Comparison of ENCODE assay signal across 23 cellular contexts in the genomic region with DNA sequence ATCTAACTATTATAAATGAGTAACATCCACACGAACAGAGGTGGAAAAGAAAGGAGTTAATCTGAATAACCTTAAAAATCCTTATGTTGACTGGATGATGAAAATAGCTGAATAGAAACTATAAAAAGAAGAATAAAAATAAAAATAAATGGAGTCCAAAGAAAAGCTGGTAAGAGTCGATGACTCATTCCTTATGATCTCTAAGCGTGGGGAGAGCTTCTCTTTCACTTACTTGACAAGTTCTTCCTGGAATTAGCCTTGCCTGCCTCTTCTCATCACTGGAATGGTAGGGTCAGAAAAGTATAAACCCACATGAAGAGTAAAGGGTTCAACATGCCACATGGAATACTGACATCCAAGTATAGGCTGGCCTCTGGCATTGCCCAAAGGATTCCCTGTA.
A peak's percentile ranks its signal among the peaks of the same experiment; 100 is the strongest.
DNase-seq lines count a peak whose midpoint lies in the region; ATAC-seq and TF ChIP-seq lines count a peak whose summit lies in the region.
"Had no signal": no experiment of that assay in that cellular context is flagged by ENCODE, and none has a peak within 500 bp of the region (broad histone marks: within the 10 kb centered on the region; RNA-seq: fewer than 3 reads in every experiment).

No MANE protein-coding gene starts in this region.

- no peak overlapping the region for H3K9ac ChIP-seq in PC-3 (ENCODE audit: low read length)
- H3K9ac ChIP-seq in mesendoderm (ENCODE audit: low read length) = no peak overlapping the region

- no peaks in the 10 kb centered on the region for H3K36me3 ChIP-seq in PC-3 (ENCODE audit: low read depth, low read length)
- no peaks in the 10 kb centered on the region for H3K36me3 ChIP-seq in mesendoderm (ENCODE audit: control insufficient read depth, insufficient read depth, low read length)
- H3K36me3 ChIP-seq in HAP-1 (replicated peaks) = no peaks in the 10 kb centered on the region
- H3K36me3 ChIP-seq: ascending aorta, spleen had no signal

- no peak overlapping the region for H4K8ac ChIP-seq in mesendoderm (ENCODE audit: low read depth, low read length)

- no peaks in the 10 kb centered on the region for H3K9me3 ChIP-seq in PC-3 (ENCODE audit: low read length)
- no peaks in the 10 kb centered on the region for H3K9me3 ChIP-seq in HAP-1
- H3K9me3 ChIP-seq: ascending aorta, psoas muscle, spleen, testis had no signal

- in situ Hi-C loops in HAP-1 (cut with MboI; ENCODE audit: low sequenced_read_pairs) = no loop called here

- H3K18ac ChIP-seq in mesendoderm (ENCODE audit: low read length) = no peak overlapping the region

- no peak overlapping the region for H2BK5ac ChIP-seq in mesendoderm (ENCODE audit: low read length)

- no peak overlapping the region for H4K5ac ChIP-seq in mesendoderm (ENCODE audit: low read length)

- DNase-seq in ELR (ENCODE audit: low read depth) (peak; percentile 54), PC-3 (peak; percentile 35), choroid plexus epithelial cell (ENCODE audit: low read depth) (peak; percentile 79), mesendoderm (peak; percentile 18), HAP-1 (ENCODE audit: low spot score in 2 of 2) (no peak), CD1c-positive myeloid dendritic cell (ENCODE audit: extremely low spot score) (no peak), cerebellum (ENCODE audit: low spot score) (no peak), NCI-H2081 treated with DMSO at 0.1 percent for 48 hours (lab: John Stamatoyannopoulos, UW) (no peak)
- DNase-seq: activated CD4-positive, alpha-beta T cell treated with anti-CD3 and anti-CD28 coated beads, Interleukin-2, amount 10 ng/mL, durations not matched to agents 24 days and 14 days; activated naive CD4-positive, alpha-beta T cell treated with anti-CD3 and anti-CD28 coated beads for 36 hours; Calu3; dermis blood vessel endothelial cell; islet precursor cell; natural killer cell; NCI-H1417 treated with DMSO at 0.1 percent for 48 hours; NCI-H774; PC-9; psoas muscle; spleen; testis had no signal

- H3K56ac ChIP-seq in mesendoderm (ENCODE audit: low read length) = no peak overlapping the region

- POLR2A ChIA-PET in PC-3 (lab: Charles Lee; ENCODE audit: unreplicated experiment) = interaction anchor here (0.6 kb wide), 1 partner anchor 285 kb away, joined by 3 read pairs; no protein-coding TSS in a partner anchor

- no peak overlapping the region for H3K4ac ChIP-seq in mesendoderm (ENCODE audit: low read depth, low read length)

- H3K27me3 ChIP-seq in PC-3 (ENCODE audit: low read length) (no peaks in the 10 kb centered on the region), mesendoderm (ENCODE audit: insufficient read depth, low read length, poor library complexity) (no peaks in the 10 kb centered on the region), HAP-1 (ENCODE audit: low read depth) (no peaks in the 10 kb centered on the region)
- H3K27me3 ChIP-seq: ascending aorta, spleen, testis had no signal

- peak; percentile 68 for ATAC-seq in PC-3
- ATAC-seq: GM12878, psoas muscle had no signal

- intact Hi-C loops in PC-3 (cut with micrococcal nuclease) = no loop called here

- TF ChIP-seq CTCF in PC-3 (conservative IDR thresholded peaks at IDR 0.05; ENCODE audit: low read depth, low read length) (no peak), choroid plexus epithelial cell (conservative IDR thresholded peaks at IDR 0.05; ENCODE audit: low read depth, low read length) (no peak)

- no TSS peak for BruUV-seq in PC-3 (replicated peaks; lab: Mats Ljungman, UMichigan)

- no peak overlapping the region for H2BK15ac ChIP-seq in mesendoderm (replicated peaks; ENCODE audit: low read depth)

- H3K79me2 ChIP-seq in PC-3 (ENCODE audit: low read length) (no peaks in the 10 kb centered on the region), mesendoderm (ENCODE audit: control insufficient read depth, insufficient read depth, low read length) (no peaks in the 10 kb centered on the region)

- no peaks in the 10 kb centered on the region for H4K20me1 ChIP-seq in PC-3 (ENCODE audit: low read length)

- no peaks in the 10 kb centered on the region for H3F3A ChIP-seq in PC-3 (ENCODE audit: low read length, unreplicated experiment)

- H3K4me1 ChIP-seq in PC-3 (ENCODE audit: insufficient read depth, low read length) = 0 out of 2 replicates have a peak, but pooled peaks cover 6% of the 10 kb centered on the region
- no peaks in the 10 kb centered on the region for H3K4me1 ChIP-seq in mesendoderm (ENCODE audit: control insufficient read depth, low read depth, low read length)
- H3K4me1 ChIP-seq in HAP-1 = peaks cover 5% of the 10 kb centered on the region
- H3K4me1 ChIP-seq: ascending aorta, psoas muscle, spleen, testis had no signal

- H3K4me2 ChIP-seq in PC-3 (ENCODE audit: low read length) (no peak overlapping the region), mesendoderm (ENCODE audit: low read length) (no peak overlapping the region)
- H3K4me2 ChIP-seq: PC-9 had no signal

- H3K79me1 ChIP-seq in mesendoderm (ENCODE audit: low read length) = no peaks in the 10 kb centered on the region

- no peak overlapping the region for H3K4me3 ChIP-seq in PC-3 (ENCODE audit: low read length)
- no peak overlapping the region for H3K4me3 ChIP-seq in choroid plexus epithelial cell (ENCODE audit: low read depth, low read length)
- H3K4me3 ChIP-seq in mesendoderm (ENCODE audit: low read length) = no peak overlapping the region
- no peak overlapping the region for H3K4me3 ChIP-seq in HAP-1
- H3K4me3 ChIP-seq: ascending aorta, GM12878, PC-9, psoas muscle, spleen, testis had no signal

- no peak overlapping the region for H2BK120ac ChIP-seq in mesendoderm (ENCODE audit: low read depth, low read length)

- CTCF ChIA-PET in PC-3 (lab: Charles Lee) = no interaction called here

- no peak overlapping the region for H3K23ac ChIP-seq in mesendoderm (ENCODE audit: low read length)

- H2AFZ ChIP-seq in PC-3 (ENCODE audit: low read length) = no peak overlapping the region
- H2AFZ ChIP-seq: PC-9 had no signal

- no CpG with 5 or more reads among the region's 3 CpGs for WGBS in mesendoderm (ENCODE audit: extremely low coverage, insufficient coverage, low lambda C conversion rate)

- H2AK5ac ChIP-seq in mesendoderm (ENCODE audit: low read length) = no peak overlapping the region

- 0 out of 2 replicates have a peak overlapping the region, but pooled peaks have one; percentile 2 for H3K27ac ChIP-seq in PC-3 (ENCODE audit: low read length)
- no peak overlapping the region for H3K27ac ChIP-seq in mesendoderm (ENCODE audit: low read depth, low read length)
- H3K27ac ChIP-seq: ascending aorta, epithelial cell of prostate, PC-9, psoas muscle, spleen, testis had no signal

- H3K9me2 ChIP-seq in PC-3 (replicated peaks; ENCODE audit: low read length) = no peaks in the 10 kb centered on the region

Comparison
In these comparisons a context has a peak if more than half of its experiments do, and no peak if none do; other contexts are left out.
1. DNase-seq: peak in ELR (single experiment), PC-3 (single experiment), choroid plexus epithelial cell (single experiment) and mesendoderm (single experiment); none in HAP-1 (0 of 2), CD1c-positive myeloid dendritic cell (single experiment), cerebellum (single experiment) and NCI-H2081 treated with DMSO at 0.1 percent for 48 hours (single experiment).